Comparison of ENCODE assay signal across 8 cellular contexts in genomic region chr11:74443071-74443864, GRCh38. TPM values are rescaled to one million over a fixed set of nuclear protein-coding genes. Genes with fewer than 3 reads are reported as not detected.
A peak's percentile ranks its signal among the peaks of the same experiment; 100 is the strongest.
DNase-seq lines count a peak whose midpoint lies in the region; ATAC-seq and TF ChIP-seq lines count a peak whose summit lies in the region.

No MANE protein-coding gene starts in this region.

- no peak overlapping the region for H3K4me3 Mint-ChIP-seq in mesothelial cell of epicardium

- TF ChIP-seq CTCF in cardiac fibroblast (IDR thresholded peaks at IDR 0.05; ENCODE audit: low read depth, low read length) (peak; percentile 21), mesothelial cell of epicardium (IDR thresholded peaks at IDR 0.05; ENCODE audit: unreplicated experiment) (no peak)

- H3K27me3 Mint-ChIP-seq in mesothelial cell of epicardium (ENCODE audit: low read depth): no peaks in the 10 kb centered on the region

- H3K36me3 Mint-ChIP-seq in mesothelial cell of epicardium: no peaks in the 10 kb centered on the region

- no peak overlapping the region for H3K4me3 ChIP-seq in cardiac fibroblast (replicated peaks in 1 of 2; ENCODE audit: low read depth in 2 of 2, low read length in 2 of 2)

- H3K27ac Mint-ChIP-seq in mesothelial cell of epicardium: peak overlapping the region; percentile 41

- DNase-seq in DMS53 (lab: John Stamatoyannopoulos, UW): peak; percentile 93
- peak; percentile 92 for DNase-seq in NCI-H2171 treated with DMSO at 0.1 percent for 48 hours (lab: John Stamatoyannopoulos, UW)
- DNase-seq in cardiac fibroblast (ENCODE audit: low read depth in 2 of 2): peak; percentile 26 to 47
- DNase-seq in mesothelial cell of epicardium (ENCODE audit: low spot score in 2 of 2, unreplicated experiment in 2 of 2): no peak
- no peak for DNase-seq in middle frontal gyrus (ENCODE audit: extremely low spot score, low spot score)
- DNase-seq in hippocampal formation (lab: John Stamatoyannopoulos, UW): no peak
- no peak for DNase-seq in activated CD8-positive, alpha-beta memory T cell treated with anti-CD3 and anti-CD28 coated beads for 24 hours

- no peak for ATAC-seq in GM18520 (IDR thresholded peaks at IDR 0.05; ENCODE audit: unreplicated experiment)

- H3K4me1 Mint-ChIP-seq in mesothelial cell of epicardium: peaks cover 56% of the 10 kb centered on the region

- peaks cover 4% of the 10 kb centered on the region for H3K9me3 Mint-ChIP-seq in mesothelial cell of epicardium

RNA-seq across cellular contexts. Expression of gene KCNE3, which starts 24.1 kb away (rescaled TPM):
- 4.3 to 5.1 TPM (median 5.0 TPM) in 3 replicates for total RNA-seq in mesothelial cell of epicardium

RNA-seq across cellular contexts. Expression of gene PGM2L1, which starts 45.0 kb away (rescaled TPM):
- total RNA-seq in mesothelial cell of epicardium: 15.7 to 18.6 TPM (median 15.7 TPM) in 3 replicates

RNA-seq across cellular contexts. Expression of gene LIPT2, which starts 50.3 kb away (rescaled TPM):
- 6.4 to 9.1 TPM (median 8.7 TPM) in 3 replicates for total RNA-seq in mesothelial cell of epicardium

Comparison
In these comparisons a context has a peak if more than half of its experiments do, and no peak if none do; other contexts are left out.
1. DNase-seq: peak in DMS53 (single experiment), NCI-H2171 treated with DMSO at 0.1 percent for 48 hours (single experiment) and cardiac fibroblast (2 of 2); none in mesothelial cell of epicardium (0 of 2), middle frontal gyrus (single experiment), hippocampal formation (0 of 2) and activated CD8-positive, alpha-beta memory T cell treated with anti-CD3 and anti-CD28 coated beads for 24 hours (single experiment).